ENCODE assay signal across 15 cellular contexts in the genomic region with DNA sequence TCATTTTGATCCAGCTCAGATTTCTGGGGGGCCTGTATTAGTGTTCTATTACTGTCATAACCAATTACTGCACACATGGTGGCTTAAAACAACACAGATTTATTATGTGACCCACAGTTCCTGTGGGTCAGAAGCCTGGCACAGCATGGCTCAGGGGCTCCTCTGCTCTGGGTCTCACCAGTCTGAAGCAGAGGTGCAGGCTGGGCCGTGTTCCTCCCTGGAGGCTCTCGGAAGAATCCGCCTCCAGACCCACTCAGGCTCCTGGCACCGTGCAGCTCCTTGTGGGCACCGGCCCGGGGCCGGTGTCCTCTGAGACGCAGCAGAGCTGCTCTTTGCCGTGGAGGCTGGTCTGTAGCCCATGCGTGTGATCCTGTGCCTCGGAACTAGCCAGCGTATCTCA.
A peak's percentile ranks its signal among the peaks of the same experiment; 100 is the strongest.
DNase-seq lines count a peak whose midpoint lies in the region; ATAC-seq and TF ChIP-seq lines count a peak whose summit lies in the region.
"Had no signal": no experiment of that assay in that cellular context is flagged by ENCODE, and none has a peak within 500 bp of the region (broad histone marks: within the 10 kb centered on the region; RNA-seq: fewer than 3 reads in every experiment).

No MANE protein-coding gene starts in this region.

- H4K20me1 ChIP-seq in H9 (ENCODE audit: control insufficient read depth, insufficient read depth, insufficient read length) (no peaks in the 10 kb centered on the region), neural progenitor cell (ENCODE audit: low read depth) (no peaks in the 10 kb centered on the region), PC-3 (ENCODE audit: low read length) (no peaks in the 10 kb centered on the region)

- peaks cover 12 to 29% of the 10 kb centered on the region in 2 experiments for H3K4me1 Mint-ChIP-seq in H9
- H3K4me1 Mint-ChIP-seq in neural progenitor cell: peaks cover 71% of the 10 kb centered on the region
- H3K4me1 Mint-ChIP-seq: CD4-positive, CD25-positive, alpha-beta regulatory T cell had no signal

- TF ChIP-seq CTCF in H9 (conservative IDR thresholded peaks at IDR 0.05): no peak
- no peak for TF ChIP-seq CTCF in coronary artery (IDR thresholded peaks at IDR 0.05)
- TF ChIP-seq CTCF in neural progenitor cell (IDR thresholded peaks at IDR 0.05): no peak
- TF ChIP-seq CTCF in PC-3 (conservative IDR thresholded peaks at IDR 0.05; ENCODE audit: low read depth, low read length): no peak

- H3K9me3 ChIP-seq in H9 (ENCODE audit: control insufficient read depth, low read depth, low read length) (no peaks in the 10 kb centered on the region), neural progenitor cell (ENCODE audit: low read depth) (no peaks in the 10 kb centered on the region), mesenchymal stem cell (ENCODE audit: control insufficient read depth, low read length) (no peaks in the 10 kb centered on the region), PC-3 (ENCODE audit: low read length) (no peaks in the 10 kb centered on the region)
- H3K9me3 ChIP-seq: BLaER1 treated with 17β-estradiol and CSF1 and Interleukin-3, amounts not matched to agents 10 nM and 100 nM had no signal

- H3K27me3 ChIP-seq in H9 (ENCODE audit: insufficient read depth, low read length): no peaks in the 10 kb centered on the region; the same call in 1 of the 2 replicates
- H3K27me3 ChIP-seq in neural progenitor cell: no peaks in the 10 kb centered on the region
- peaks cover 48 to 76% of the 10 kb centered on the region in 2 experiments for H3K27me3 ChIP-seq in mesenchymal stem cell (ENCODE audit: control insufficient read depth in 1 of 2, insufficient read depth in 1 of 2, low read length in 2 of 2)
- peaks cover 60% of the 10 kb centered on the region for H3K27me3 ChIP-seq in PC-3 (ENCODE audit: low read length)
- H3K27me3 ChIP-seq: BLaER1 treated with 17β-estradiol and CSF1 and Interleukin-3, amounts not matched to agents 10 nM and 100 nM had no signal

- no peak overlapping the region; a peak in 1 of 7 replicates for H3K27ac Mint-ChIP-seq in H9
- H3K27ac Mint-ChIP-seq in neural progenitor cell: peak overlapping the region; percentile 64
- H3K27ac Mint-ChIP-seq: CD4-positive, CD25-positive, alpha-beta regulatory T cell had no signal

- intact Hi-C loops in PC-3 (cut with micrococcal nuclease): no loop called here

- H2BK120ac ChIP-seq in H9 (ENCODE audit: low read depth, low read length, poor library complexity, severe bottlenecking) (no peak overlapping the region), mesenchymal stem cell (ENCODE audit: low read depth, low read length) (no peak overlapping the region)

- no peak overlapping the region for H3K27ac ChIP-seq in H9 (ENCODE audit: insufficient read length, low read depth, low read length)
- H3K27ac ChIP-seq in coronary artery: no peak overlapping the region
- H3K27ac ChIP-seq in neural progenitor cell: no peak overlapping the region
- H3K27ac ChIP-seq in mesenchymal stem cell (ENCODE audit: low read length, poor library complexity, severe bottlenecking): no peak overlapping the region
- no peak overlapping the region for H3K27ac ChIP-seq in PC-3 (ENCODE audit: low read length)
- H3K27ac ChIP-seq: BLaER1 treated with 17β-estradiol and CSF1 and Interleukin-3, amounts not matched to agents 10 nM and 100 nM; HL-60 had no signal

- H3K4ac ChIP-seq in H9 (ENCODE audit: low read depth, low read length) (no peak overlapping the region), mesenchymal stem cell (ENCODE audit: low read depth in 1 of 2, low read length in 2 of 2) (no peak overlapping the region)

- H3K4me2 ChIP-seq in H9 (ENCODE audit: insufficient read depth, insufficient read length, low read length): no peak overlapping the region
- H3K4me2 ChIP-seq in neural progenitor cell: peak overlapping the region; percentile 27
- no peak overlapping the region for H3K4me2 ChIP-seq in mesenchymal stem cell (ENCODE audit: low read length, poor library complexity, severe bottlenecking)
- no peak overlapping the region for H3K4me2 ChIP-seq in PC-3 (ENCODE audit: low read length)

- H3K36me3 Mint-ChIP-seq in H9 (ENCODE audit: insufficient read depth in 1 of 3, low read depth in 3 of 3) (no peaks in the 10 kb centered on the region), neural progenitor cell (peaks cover 2% of the 10 kb centered on the region)
- H3K36me3 Mint-ChIP-seq: CD4-positive, CD25-positive, alpha-beta regulatory T cell had no signal

- H3K9me3 Mint-ChIP-seq in H9 (no peaks in the 10 kb centered on the region), neural progenitor cell (peaks cover 6% of the 10 kb centered on the region)

- H3K79me2 ChIP-seq in H9 (ENCODE audit: insufficient read depth, low read length): no peaks in the 10 kb centered on the region
- H3K79me2 ChIP-seq in neural progenitor cell (ENCODE audit: low read depth): no peaks in the 10 kb centered on the region
- H3K79me2 ChIP-seq in PC-3 (ENCODE audit: low read length): no peaks in the 10 kb centered on the region

- H3K9ac ChIP-seq in H9 (ENCODE audit: extremely low read depth, insufficient read length, low read length) (no peak overlapping the region), neural progenitor cell (no peak overlapping the region), mesenchymal stem cell (ENCODE audit: low read length) (no peak overlapping the region), PC-3 (ENCODE audit: low read length) (no peak overlapping the region)
- H3K9ac ChIP-seq: BLaER1 treated with 17β-estradiol and CSF1 and Interleukin-3, amounts not matched to agents 10 nM and 100 nM had no signal

- H3K79me1 ChIP-seq in H9 (ENCODE audit: insufficient read depth, low read depth, low read length, poor library complexity, severe bottlenecking): no peaks in the 10 kb centered on the region
- no peaks in the 10 kb centered on the region for H3K79me1 ChIP-seq in mesenchymal stem cell (replicated peaks; ENCODE audit: low read length, poor library complexity, severe bottlenecking)

- H3K4me3 Mint-ChIP-seq in H9 (no peak overlapping the region), neural progenitor cell (peak overlapping the region; percentile 73)
- H3K4me3 Mint-ChIP-seq: CD4-positive, CD25-positive, alpha-beta regulatory T cell had no signal

- H3K56ac ChIP-seq in H9 (ENCODE audit: insufficient read length, low read depth, low read length): no peak overlapping the region

- H3K27me3 Mint-ChIP-seq in H9 (ENCODE audit: low read depth): peaks cover 25% of the 10 kb centered on the region
- peaks cover 28% of the 10 kb centered on the region for H3K27me3 Mint-ChIP-seq in neural progenitor cell (ENCODE audit: insufficient read depth, low read depth)

- no peaks in the 10 kb centered on the region for H3K23me2 ChIP-seq in H9 (ENCODE audit: insufficient read length, low read depth, low read length, poor library complexity, severe bottlenecking)

- H3K4me1 ChIP-seq in H9 (ENCODE audit: insufficient read depth, low read length) (no peaks in the 10 kb centered on the region), neural progenitor cell (peaks cover 22% of the 10 kb centered on the region), mesenchymal stem cell (ENCODE audit: control insufficient read depth, insufficient read depth, low read depth, low read length) (no peaks in the 10 kb centered on the region), PC-3 (ENCODE audit: insufficient read depth, low read length) (no peaks in the 10 kb centered on the region)

- H3K4me3 ChIP-seq in coronary artery: no peak overlapping the region
- H3K4me3 ChIP-seq in neural progenitor cell: no peak overlapping the region
- no peak overlapping the region for H3K4me3 ChIP-seq in mesenchymal stem cell (ENCODE audit: insufficient read depth in 1 of 2, low read depth in 1 of 2, low read length in 2 of 2)
- no peak overlapping the region for H3K4me3 ChIP-seq in PC-3 (ENCODE audit: low read length)
- H3K4me3 ChIP-seq: BLaER1 treated with 17β-estradiol and CSF1 and Interleukin-3, amounts not matched to agents 10 nM and 100 nM had no signal

- no peak overlapping the region for H2BK12ac ChIP-seq in H9 (ENCODE audit: insufficient read length, low read depth, low read length)
- no peak overlapping the region for H2BK12ac ChIP-seq in mesenchymal stem cell (ENCODE audit: low read length in 2 of 2)

- POLR2A ChIA-PET in PC-3 (lab: Charles Lee; ENCODE audit: unreplicated experiment): no interaction called here

- H2BK15ac ChIP-seq in H9 (ENCODE audit: low read depth, low read length) (no peak overlapping the region), mesenchymal stem cell (ENCODE audit: low read depth, poor library complexity, severe bottlenecking) (no peak overlapping the region)

- ATAC-seq in PC-3: no peak
- ATAC-seq: HCT116 had no signal

- H3K23ac ChIP-seq in H9 (ENCODE audit: insufficient read length, low read depth, low read length) (no peak overlapping the region), mesenchymal stem cell (ENCODE audit: low read length in 2 of 2) (no peak overlapping the region)

- CTCF ChIA-PET in PC-3 (lab: Charles Lee): no interaction called here

- H3F3A ChIP-seq in neural progenitor cell (ENCODE audit: low read depth): no peaks in the 10 kb centered on the region
- no peaks in the 10 kb centered on the region for H3F3A ChIP-seq in PC-3 (ENCODE audit: low read length, unreplicated experiment)

- no peaks in the 10 kb centered on the region for H3K9me2 ChIP-seq in PC-3 (replicated peaks; ENCODE audit: low read length)

- no peak overlapping the region for H2AK5ac ChIP-seq in H9 (ENCODE audit: insufficient read length, low read length)
- H2AK5ac ChIP-seq in mesenchymal stem cell (ENCODE audit: low read length, severe bottlenecking): no peak overlapping the region

- WGBS in H9 (ENCODE audit: extremely low coverage, insufficient read length, low lambda C conversion rate): no CpG with 5 or more reads among the region's 12 CpGs
- WGBS in mesenchymal stem cell: 94% methylated on average over 12 of the region's 12 CpGs

- no TSS peak for BruUV-seq in PC-3 (replicated peaks; lab: Mats Ljungman, UMichigan)

- H4K8ac ChIP-seq in H9 (replicated peaks; ENCODE audit: insufficient read length, low read depth, low read length) (no peak overlapping the region), mesenchymal stem cell (ENCODE audit: low read length) (no peak overlapping the region)

- H3K14ac ChIP-seq in H9 (ENCODE audit: insufficient read depth, low read length) (no peak overlapping the region), mesenchymal stem cell (ENCODE audit: low read length in 2 of 2) (no peak overlapping the region)

- no peak overlapping the region for H4K5ac ChIP-seq in H9 (ENCODE audit: insufficient read length, low read depth, low read length)

- H2BK5ac ChIP-seq in H9 (ENCODE audit: insufficient read length, low read length) (no peak overlapping the region), mesenchymal stem cell (ENCODE audit: low read depth, low read length, poor library complexity, severe bottlenecking) (no peak overlapping the region)

- H3K36me3 ChIP-seq in neural progenitor cell (no peaks in the 10 kb centered on the region), mesenchymal stem cell (ENCODE audit: control insufficient read depth in 1 of 2, insufficient read depth in 2 of 2, low read depth in 1 of 2, low read length in 2 of 2) (no peaks in the 10 kb centered on the region), PC-3 (ENCODE audit: low read depth, low read length) (no peaks in the 10 kb centered on the region)
- H3K36me3 ChIP-seq: BLaER1 treated with 17β-estradiol and CSF1 and Interleukin-3, amounts not matched to agents 10 nM and 100 nM had no signal

- H3T11ph ChIP-seq in H9 (ENCODE audit: low read length): no peak overlapping the region

- DNase-seq in D341Med (ENCODE audit: low spot score): peak; percentile 76
- peak; percentile 24 for DNase-seq in H9
- peak; percentile 14 for DNase-seq in coronary artery (ENCODE audit: low spot score)
- peak; percentile 19 for DNase-seq in neural progenitor cell (ENCODE audit: low spot score)
- no peak for DNase-seq in mesenchymal stem cell
- no peak for DNase-seq in PC-3
- DNase-seq in NCI-H345 (lab: John Stamatoyannopoulos, UW): no peak
- no peak for DNase-seq in NCI-H2107 treated with DMSO at 0.1 percent for 48 hours (lab: John Stamatoyannopoulos, UW; ENCODE audit: unreplicated experiment)
- DNase-seq: ACHN; CD4-positive, CD25-positive, alpha-beta regulatory T cell; DND-41; GDM1 had no signal

- H4K91ac ChIP-seq in H9 (ENCODE audit: insufficient read length, low read depth, low read length): no peak overlapping the region
- H4K91ac ChIP-seq in mesenchymal stem cell (ENCODE audit: low read length): no peak overlapping the region

- no peak overlapping the region for H2BK20ac ChIP-seq in H9 (ENCODE audit: low read depth, low read length, poor library complexity, severe bottlenecking)

- H2AFZ ChIP-seq in H9 (ENCODE audit: low read length) (no peak overlapping the region), neural progenitor cell (replicated peaks) (no peak overlapping the region), mesenchymal stem cell (ENCODE audit: low read depth, low read length) (no peak overlapping the region), PC-3 (ENCODE audit: low read length) (no peak overlapping the region)

- H3K18ac ChIP-seq in H9 (ENCODE audit: insufficient read length, low read depth, low read length) (no peak overlapping the region), mesenchymal stem cell (ENCODE audit: low read depth in 1 of 2, low read length in 2 of 2) (no peak overlapping the region)

Comparison
In these comparisons a context has a peak if more than half of its experiments do, and no peak if none do; other contexts are left out.
1. DNase-seq: peak in D341Med (single experiment), H9 (single experiment), coronary artery (single experiment) and neural progenitor cell (single experiment); none in mesenchymal stem cell (single experiment), PC-3 (single experiment), NCI-H345 (single experiment) and NCI-H2107 treated with DMSO at 0.1 percent for 48 hours (single experiment).